In the genomic region with DNA sequence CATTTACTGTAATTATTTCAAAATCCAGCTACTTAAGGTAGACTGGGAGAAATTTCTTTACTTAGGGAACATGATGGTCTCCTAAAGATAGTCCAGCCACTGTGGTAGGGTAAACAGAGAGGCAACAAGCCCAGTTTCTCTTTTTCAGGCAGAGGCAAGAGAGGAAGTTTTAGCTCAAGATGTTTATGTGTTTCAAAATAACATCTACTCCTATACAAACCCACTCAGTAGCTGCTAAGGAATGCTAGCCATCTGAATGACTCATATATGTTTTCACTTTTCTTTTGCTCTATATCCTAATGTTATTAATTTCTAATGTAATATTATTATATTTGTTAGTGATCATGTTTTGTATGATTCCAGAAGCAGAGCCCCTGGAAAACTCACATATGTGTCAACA, we compare ENCODE assay signal across 1 cellular context.
TF ChIP-seq lines count a peak whose summit lies in the region.

No MANE protein-coding gene starts in this region.

TF ChIP-seq in endothelial cell of umbilical vein, 7 proteins besides CTCF, POLR2A, EP300 and RAD21:
- TF ChIP-seq FOS (IDR thresholded peaks at IDR 0.05; ENCODE audit: borderline replicate concordance, insufficient read depth, low read length), result peak; percentile 58
- TF ChIP-seq JUN (IDR thresholded peaks at IDR 0.05; ENCODE audit: borderline replicate concordance, insufficient read depth, insufficient read length, low read depth), result no peak
TF ChIP-seq in endothelial cell of umbilical vein: peak in this region for 1.
